In the genomic region with DNA sequence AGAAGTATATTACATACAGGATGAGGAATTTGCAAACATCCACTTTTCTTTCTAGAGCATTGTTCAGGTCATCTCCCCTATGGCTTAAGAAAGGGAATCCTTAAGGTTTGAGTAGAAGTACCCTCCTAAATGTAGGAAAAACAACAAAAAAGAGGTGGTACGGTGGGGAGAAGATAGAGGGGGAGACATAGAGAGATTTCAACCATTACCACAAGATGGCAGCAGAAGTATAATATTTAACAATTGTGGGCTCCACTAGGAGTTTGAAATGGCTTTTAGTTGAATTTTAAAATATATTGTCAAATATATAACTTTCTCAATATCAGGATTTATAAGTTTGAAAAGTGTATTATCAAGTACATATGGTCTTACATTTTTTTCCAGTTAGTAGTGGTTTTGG, we compare ENCODE assay signal across 8 cellular contexts.
DNase-seq lines count a peak whose midpoint lies in the region; ATAC-seq, FAIRE-seq and TF ChIP-seq lines count a peak whose summit lies in the region.

No MANE protein-coding gene starts in this region.

- H3K9me3 ChIP-seq in K562 (replicated peaks; ENCODE audit: control insufficient read depth, insufficient read depth, low read depth, low read length) (no peaks in the 10 kb centered on the region), lung (ENCODE audit: control insufficient read depth in 2 of 2, insufficient read depth in 1 of 2, low read length in 1 of 2) (no peaks in the 10 kb centered on the region)

- H3K27ac ChIP-seq in HL-60 (replicated peaks): no peak overlapping the region
- no peak overlapping the region for H3K27ac ChIP-seq in K562 (ENCODE audit: extremely low read depth, low read depth, low read length)
- H3K27ac ChIP-seq in lung (ENCODE audit: low read depth in 1 of 2, low read length in 1 of 2): no peak overlapping the region

- peak; percentile 86 for ATAC-seq in K562
- ATAC-seq in lung (ENCODE audit: insufficient read depth, low FRiP score): no peak
- ATAC-seq in T-cell (replicated peaks in 1 of 4): no peak

- no peaks in the 10 kb centered on the region for H3K36me3 Mint-ChIP-seq in T-cell

- H3K9me3 Mint-ChIP-seq in T-cell: no peaks in the 10 kb centered on the region

- H3K4me1 ChIP-seq in K562 (replicated peaks in 1 of 2; ENCODE audit: control insufficient read depth in 2 of 2, insufficient read depth in 2 of 2, low read length in 2 of 2) (no peaks in the 10 kb centered on the region), lung (ENCODE audit: control insufficient read depth in 2 of 2, insufficient read depth in 2 of 2, low read length in 2 of 2) (peaks cover 2 to 6% of the 10 kb centered on the region in 2 donors)

- no peaks in the 10 kb centered on the region for H3K4me1 Mint-ChIP-seq in T-cell

- H3K79me2 ChIP-seq in K562 (ENCODE audit: control insufficient read depth, insufficient read depth, low read length): no peaks in the 10 kb centered on the region

- intact Hi-C loops in K562 (cut with micrococcal nuclease): loop anchor here (1.0 to 10.0 kb wide), 3 partner anchors 963 to 1783 kb away; no protein-coding TSS in a partner anchor

- TF ChIP-seq RAD21 in K562 (CRISPR knock-in tag; conservative IDR thresholded peaks at IDR 0.05 in 1 of 2, IDR thresholded peaks at IDR 0.05 in 1 of 2): peak; percentile 57 to 71

- POLR2A ChIA-PET in K562 (lab: Yijun Ruan, JAX): no interaction called here
- POLR2A ChIA-PET in T-cell (lab: Charles Lee): no interaction called here

- peaks cover 4 to 9% of the 10 kb centered on the region in 2 donors for H3K27me3 Mint-ChIP-seq in T-cell

- H3K9me1 ChIP-seq in K562 (ENCODE audit: control insufficient read depth, insufficient read depth, low read length): no peaks in the 10 kb centered on the region

- peak; percentile 5 for TF ChIP-seq CTCF in HL-60 (IDR thresholded peaks at IDR 0.05; ENCODE audit: insufficient read depth, low read length)
- peak; percentile 38 to 69 (median 55); a peak in 5 of 6 replicates for TF ChIP-seq CTCF in K562 (IDR thresholded peaks at IDR 0.05 in 2 of 3, conservative IDR thresholded peaks at IDR 0.05 in 1 of 3; ENCODE audit: insufficient read depth in 2 of 3, low read depth in 1 of 3, low read length in 3 of 3)
- peak; percentile 14 for TF ChIP-seq CTCF in lung (IDR thresholded peaks at IDR 0.05; ENCODE audit: control extremely low read depth, extremely low read depth)

- H3K4me3 ChIP-seq in HL-60 (replicated peaks; ENCODE audit: insufficient read depth, low read length) (no peak overlapping the region), K562 (no peak overlapping the region), lung (no peak overlapping the region)

- H3K9ac ChIP-seq in K562 (ENCODE audit: insufficient read depth in 1 of 2, low read depth in 2 of 2, low read length in 2 of 2): no peak overlapping the region

- WGBS in K562 (ENCODE audit: insufficient coverage, low coverage, missing lambda C conversion rate): 0% methylated on average over 1 of the region's 1 CpG
- 6 to 8% methylated on average over 1 of the region's 1 CpG for WGBS in lung, 2 donors

- no peak overlapping the region for H2AFZ ChIP-seq in K562 (ENCODE audit: low read depth, low read length)

- DNase-seq in NCI-H146 (lab: John Stamatoyannopoulos, UW): peak; percentile 5
- no peak for DNase-seq in NCI-H146 treated with DMSO at 0.1 percent for 48 hours (lab: John Stamatoyannopoulos, UW; ENCODE audit: unreplicated experiment)
- no peak for DNase-seq in HL-60 (ENCODE audit: low read depth in 1 of 2, low spot score in 1 of 2)
- peak in 3 of 4 experiments; percentile 18 to 32 (median 31) for DNase-seq in K562 (ENCODE audit: extremely low read depth in 1 of 4, low spot score in 3 of 4)
- no peak for DNase-seq in lung (ENCODE audit: low spot score)
- DNase-seq in T-cell: no peak
- DNase-seq in middle frontal gyrus (ENCODE audit: extremely low spot score, low spot score): no peak
- DNase-seq in kidney glomerular epithelial cell (lab: John Stamatoyannopoulos, UW): no peak

- no peak for TF ChIP-seq POLR2A in K562 (conservative IDR thresholded peaks at IDR 0.05)

- in situ Hi-C loops in K562 (cut with MboI): loop anchor here (25.0 kb wide), 1 partner anchor 1211 kb away; no protein-coding TSS in a partner anchor

- H3K4me3 Mint-ChIP-seq in T-cell: no peak overlapping the region

- no peaks in the 10 kb centered on the region for H3K36me3 ChIP-seq in K562 (ENCODE audit: control insufficient read depth, insufficient read depth, low read length)
- no peaks in the 10 kb centered on the region for H3K36me3 ChIP-seq in lung (ENCODE audit: control insufficient read depth in 2 of 2, insufficient read depth in 2 of 2, low read length in 2 of 2)

- BruUV-seq in K562 (replicated peaks; lab: Mats Ljungman, UMichigan): no TSS peak

- TF ChIP-seq EP300 in K562 (IDR thresholded peaks at IDR 0.05; ENCODE audit: low read length): no peak

- peak; percentile 40 for FAIRE-seq in K562 (lab: Jason Lieb, UNC)

- no peak overlapping the region for H3K27ac Mint-ChIP-seq in T-cell

- no peak overlapping the region for H3K4me2 ChIP-seq in K562 (ENCODE audit: insufficient read depth, low read length)

- H3K27me3 ChIP-seq in HL-60 (ENCODE audit: insufficient read depth, poor library complexity, severe bottlenecking) (no peaks in the 10 kb centered on the region), K562 (ENCODE audit: control insufficient read depth in 2 of 2, insufficient read depth in 2 of 2, low read length in 2 of 2) (no peaks in the 10 kb centered on the region), lung (ENCODE audit: control insufficient read depth, insufficient read depth) (no peaks in the 10 kb centered on the region)

- no peaks in the 10 kb centered on the region for H4K20me1 ChIP-seq in K562 (replicated peaks; ENCODE audit: control insufficient read depth, insufficient read depth, low read length)

- CTCF ChIA-PET in K562 (lab: Yijun Ruan, JAX; ENCODE audit: low intra/inter-chr PET ratio) (interaction anchor here (0.9 to 3.1 kb wide), 2 partner anchors 1214 to 1777 kb away, joined by 3 to 9 read pairs; no protein-coding TSS in a partner anchor), T-cell (lab: Charles Lee) (interaction anchor here in 1 of 2 donors (1.3 kb wide), 1 partner anchor 959 kb away, joined by 4 read pairs; no protein-coding TSS in a partner anchor)

TF ChIP-seq in K562, 482 proteins besides CTCF, POLR2A, EP300 and RAD21:
- TF ChIP-seq, protein P1, sequence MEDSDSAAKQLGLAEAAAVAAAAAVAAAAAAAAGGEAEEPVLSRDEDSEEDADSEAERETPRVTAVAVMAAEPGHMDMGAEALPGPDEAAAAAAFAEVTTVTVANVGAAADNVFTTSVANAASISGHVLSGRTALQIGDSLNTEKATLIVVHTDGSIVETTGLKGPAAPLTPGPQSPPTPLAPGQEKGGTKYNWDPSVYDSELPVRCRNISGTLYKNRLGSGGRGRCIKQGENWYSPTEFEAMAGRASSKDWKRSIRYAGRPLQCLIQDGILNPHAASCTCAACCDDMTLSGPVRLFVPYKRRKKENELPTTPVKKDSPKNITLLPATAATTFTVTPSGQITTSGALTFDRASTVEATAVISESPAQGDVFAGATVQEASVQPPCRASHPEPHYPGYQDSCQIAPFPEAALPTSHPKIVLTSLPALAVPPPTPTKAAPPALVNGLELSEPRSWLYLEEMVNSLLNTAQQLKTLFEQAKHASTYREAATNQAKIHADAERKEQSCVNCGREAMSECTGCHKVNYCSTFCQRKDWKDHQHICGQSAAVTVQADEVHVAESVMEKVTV (CRISPR knock-in tag; IDR thresholded peaks at IDR 0.05): peak; percentile 39; the same call in 1 of the 2 replicates
- TF ChIP-seq SMC3 (conservative IDR thresholded peaks at IDR 0.05; ENCODE audit: insufficient read depth, low read depth, low read length): 0 out of 2 replicates have a peak, but pooled peaks have one; percentile 27
- TF ChIP-seq, protein P2, sequence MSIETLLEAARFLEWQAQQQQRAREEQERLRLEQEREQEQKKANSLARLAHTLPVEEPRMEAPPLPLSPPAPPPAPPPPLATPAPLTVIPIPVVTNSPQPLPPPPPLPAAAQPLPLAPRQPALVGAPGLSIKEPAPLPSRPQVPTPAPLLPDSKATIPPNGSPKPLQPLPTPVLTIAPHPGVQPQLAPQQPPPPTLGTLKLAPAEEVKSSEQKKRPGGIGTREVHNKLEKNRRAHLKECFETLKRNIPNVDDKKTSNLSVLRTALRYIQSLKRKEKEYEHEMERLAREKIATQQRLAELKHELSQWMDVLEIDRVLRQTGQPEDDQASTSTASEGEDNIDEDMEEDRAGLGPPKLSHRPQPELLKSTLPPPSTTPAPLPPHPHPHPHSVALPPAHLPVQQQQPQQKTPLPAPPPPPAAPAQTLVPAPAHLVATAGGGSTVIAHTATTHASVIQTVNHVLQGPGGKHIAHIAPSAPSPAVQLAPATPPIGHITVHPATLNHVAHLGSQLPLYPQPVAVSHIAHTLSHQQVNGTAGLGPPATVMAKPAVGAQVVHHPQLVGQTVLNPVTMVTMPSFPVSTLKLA (conservative IDR thresholded peaks at IDR 0.05): no peak
TF ChIP-seq in K562: peak in this region for 2.

Comparison
In these comparisons a context has a peak if more than half of its experiments do, and no peak if none do; other contexts are left out.
1. DNase-seq: peak in NCI-H146 (single experiment) and K562 (3 of 4); none in NCI-H146 treated with DMSO at 0.1 percent for 48 hours (single experiment), HL-60 (0 of 2), lung (single experiment), T-cell (0 of 34), middle frontal gyrus (single experiment) and kidney glomerular epithelial cell (single experiment).
2. CTCF ChIP-seq: peak in every context shown above with its lines; median percentile 55 in K562; 14 in lung; 5 in HL-60.